ENCODE assay signal across 7 cellular contexts in genomic region chr15:77885877-77886500, GRCh38.
DNase-seq lines count a peak whose midpoint lies in the region; ATAC-seq, FAIRE-seq and TF ChIP-seq lines count a peak whose summit lies in the region.
"Not testable (repeated sequence)": the region's sequence is repeated elsewhere in the genome, so short reads cannot be mapped to it uniquely, and the experiment has no call there.

No MANE protein-coding gene starts in this region.

- not testable (repeated sequence) for FAIRE-seq in K562 (lab: Jason Lieb, UNC)

- H3K9ac ChIP-seq in BLaER1 treated with 17β-estradiol and CSF1 and Interleukin-3, amounts not matched to agents 10 nM and 100 nM, result peak overlapping the region in 8 of 11 experiments; percentile 46 to 77 (median 74); a peak in 9 of 22 replicates
- H3K9ac ChIP-seq in SK-N-MC (ENCODE audit: insufficient read length), result peak overlapping the region; percentile 22
- not testable (repeated sequence) for H3K9ac ChIP-seq in K562 (ENCODE audit: insufficient read depth in 1 of 2, low read depth in 2 of 2, low read length in 2 of 2); smooth muscle cell (ENCODE audit: low read depth)

- H3K27me3 ChIP-seq in BLaER1 treated with 17β-estradiol and CSF1 and Interleukin-3, amounts not matched to agents 10 nM and 100 nM; cardiac muscle cell; smooth muscle cell (ENCODE audit: low read depth): not testable (repeated sequence)
- H3K27me3 ChIP-seq in K562 (ENCODE audit: control insufficient read depth in 2 of 2, insufficient read depth in 2 of 2, low read length in 2 of 2), result peaks cover 0 to 20% of the 10 kb centered on the region in 2 experiments; a peak in 2 of 5 replicates

- ATAC-seq in K562, result not testable (repeated sequence)

- in situ Hi-C loops in K562 (cut with MboI), result not testable (repeated sequence)

- TF ChIP-seq POLR2A in K562 (conservative IDR thresholded peaks at IDR 0.05), result not testable (repeated sequence)

- H3K4me2 ChIP-seq in BLaER1 treated with 17β-estradiol and CSF1 and Interleukin-3, amounts not matched to agents 10 nM and 100 nM, result peak overlapping the region; percentile 72 to 95 (median 85); a peak in 21 of 22 replicates
- H3K4me2 ChIP-seq in K562 (ENCODE audit: insufficient read depth, low read length); smooth muscle cell: not testable (repeated sequence)

- peak; percentile 3 for DNase-seq in LHCN-M2 (ENCODE audit: low read depth)
- not testable (repeated sequence) for DNase-seq in SK-N-MC (ENCODE audit: low read depth, low spot score); K562 (ENCODE audit: extremely low read depth in 1 of 4, low spot score in 3 of 4); cardiac muscle cell (ENCODE audit: low read depth in 1 of 2, low spot score in 1 of 2); smooth muscle cell (lab: John Stamatoyannopoulos, UW; ENCODE audit: unreplicated experiment)

- peak overlapping the region in 9 of 11 experiments; percentile 50 to 91 (median 86); a peak in 17 of 22 replicates for H3K27ac ChIP-seq in BLaER1 treated with 17β-estradiol and CSF1 and Interleukin-3, amounts not matched to agents 10 nM and 100 nM
- H3K27ac ChIP-seq in SK-N-MC, result peak overlapping the region; percentile 70; the same call in 1 of the 2 replicates
- not testable (repeated sequence) for H3K27ac ChIP-seq in K562 (ENCODE audit: extremely low read depth, low read depth, low read length)
- peak overlapping the region; percentile 74 for H3K27ac ChIP-seq in cardiac muscle cell
- peak overlapping the region; percentile 79 for H3K27ac ChIP-seq in mesodermal cell (ENCODE audit: low read depth, low read length, severe bottlenecking)
- H3K27ac ChIP-seq in smooth muscle cell (ENCODE audit: low read depth), result peak overlapping the region; percentile 27

- H3F3A ChIP-seq in smooth muscle cell (ENCODE audit: low read depth), result not testable (repeated sequence)

- intact Hi-C loops in K562 (cut with micrococcal nuclease), result not testable (repeated sequence)

- not testable (repeated sequence) for TF ChIP-seq CTCF in K562 (IDR thresholded peaks at IDR 0.05 in 2 of 3, conservative IDR thresholded peaks at IDR 0.05 in 1 of 3; ENCODE audit: insufficient read depth in 2 of 3, low read depth in 1 of 3, low read length in 3 of 3); cardiac muscle cell (IDR thresholded peaks at IDR 0.05; ENCODE audit: low read depth, low read length); smooth muscle cell (IDR thresholded peaks at IDR 0.05; ENCODE audit: borderline replicate concordance, insufficient read depth, poor library complexity, severe bottlenecking)

- 48% methylated on average over 14 of the region's 17 CpGs for WGBS in K562 (ENCODE audit: insufficient coverage, low coverage, missing lambda C conversion rate)
- WGBS in mesodermal cell (ENCODE audit: insufficient coverage in 2 of 2), 2 experiments, result 95 to 96% methylated on average over 8 to 9 of the region's 17 CpGs
- WGBS in smooth muscle cell (ENCODE audit: low lambda C conversion rate), result 94% methylated on average over 17 of the region's 17 CpGs

- not testable (repeated sequence) for H3K9me1 ChIP-seq in K562 (ENCODE audit: control insufficient read depth, insufficient read depth, low read length)

- POLR2A ChIA-PET in K562 (lab: Yijun Ruan, JAX), result interaction anchor here (0.6 kb wide), 1 partner anchor 1566 kb away, joined by 3 read pairs; no protein-coding TSS in a partner anchor

- TF ChIP-seq RAD21 in K562 (CRISPR knock-in tag; conservative IDR thresholded peaks at IDR 0.05 in 1 of 2, IDR thresholded peaks at IDR 0.05 in 1 of 2), result not testable (repeated sequence)

- H4K20me1 ChIP-seq in BLaER1 treated with 17β-estradiol and CSF1 and Interleukin-3, amounts not matched to agents 10 nM and 100 nM; K562 (replicated peaks; ENCODE audit: control insufficient read depth, insufficient read depth, low read length); smooth muscle cell (ENCODE audit: low read depth): not testable (repeated sequence)

- not testable (repeated sequence) for H2AFZ ChIP-seq in K562 (ENCODE audit: low read depth, low read length); smooth muscle cell (ENCODE audit: low read depth)

- H3K4me3 ChIP-seq in BLaER1 treated with 17β-estradiol and CSF1 and Interleukin-3, amounts not matched to agents 10 nM and 100 nM; SK-N-MC; K562; cardiac muscle cell; mesodermal cell (ENCODE audit: extremely low read depth, insufficient read depth, low read length, poor library complexity, severe bottlenecking); smooth muscle cell: not testable (repeated sequence)

- TF ChIP-seq EP300 in K562 (IDR thresholded peaks at IDR 0.05; ENCODE audit: low read length), result not testable (repeated sequence)

- not testable (repeated sequence) for BruUV-seq in K562 (replicated peaks; lab: Mats Ljungman, UMichigan)

- H3K4me1 ChIP-seq in BLaER1 treated with 17β-estradiol and CSF1 and Interleukin-3, amounts not matched to agents 10 nM and 100 nM, result peaks cover 55 to 86% (median 82%) of the 10 kb centered on the region in 10 experiments
- not testable (repeated sequence) for H3K4me1 ChIP-seq in K562 (replicated peaks in 1 of 2; ENCODE audit: control insufficient read depth in 2 of 2, insufficient read depth in 2 of 2, low read length in 2 of 2); smooth muscle cell (ENCODE audit: low read depth)
- peaks cover 15% of the 10 kb centered on the region for H3K4me1 ChIP-seq in cardiac muscle cell (ENCODE audit: low read depth)
- peaks cover 35% of the 10 kb centered on the region for H3K4me1 ChIP-seq in mesodermal cell (ENCODE audit: control insufficient read depth, insufficient read depth, low read length, poor library complexity, severe bottlenecking)

- CTCF ChIA-PET in K562 (lab: Yijun Ruan, JAX; ENCODE audit: low intra/inter-chr PET ratio), result not testable (repeated sequence)

- H3K36me3 ChIP-seq in BLaER1 treated with 17β-estradiol and CSF1 and Interleukin-3, amounts not matched to agents 10 nM and 100 nM; SK-N-MC (ENCODE audit: insufficient read depth, low read length); K562 (ENCODE audit: control insufficient read depth, insufficient read depth, low read length); cardiac muscle cell; mesodermal cell (ENCODE audit: control insufficient read depth, insufficient read depth, low read length); smooth muscle cell (ENCODE audit: low read depth): not testable (repeated sequence)

- not testable (repeated sequence) for H3K79me2 ChIP-seq in K562 (ENCODE audit: control insufficient read depth, insufficient read depth, low read length); smooth muscle cell (ENCODE audit: low read depth)

- H3K9me3 ChIP-seq in BLaER1 treated with 17β-estradiol and CSF1 and Interleukin-3, amounts not matched to agents 10 nM and 100 nM (replicated peaks in 1 of 11); SK-N-MC (ENCODE audit: low read depth, low read length); K562 (replicated peaks; ENCODE audit: control insufficient read depth, insufficient read depth, low read depth, low read length); cardiac muscle cell (ENCODE audit: low read depth); mesodermal cell (ENCODE audit: control insufficient read depth, low read length); smooth muscle cell (replicated peaks; ENCODE audit: low read depth): not testable (repeated sequence)

TF ChIP-seq in K562, 482 proteins besides CTCF, POLR2A, EP300 and RAD21:
- TF ChIP-seq ESRRA (IDR thresholded peaks at IDR 0.05; ENCODE audit: borderline replicate concordance, low read depth), result peak; percentile 49; the same call in 1 of the 2 replicates
- TF ChIP-seq SMARCA5 (IDR thresholded peaks at IDR 0.05), result 0 out of 2 replicates have a peak, but pooled peaks have one; percentile 1
- peak; percentile 72 for TF ChIP-seq RBM25 (IDR thresholded peaks at IDR 0.05; ENCODE audit: low read depth, low read length, severe bottlenecking)
- TF ChIP-seq BCOR (IDR thresholded peaks at IDR 0.05), result peak; percentile 41; the same call in 1 of the 2 replicates
- peak in 1 of 2 experiments; percentile 42; a peak in 2 of 4 replicates for TF ChIP-seq KDM1A (IDR thresholded peaks at IDR 0.05)
TF ChIP-seq in K562: peak in this region for 5; not testable (repeated sequence) for 477.
